Comparison of ENCODE assay signal across 9 cellular contexts in the genomic region with DNA sequence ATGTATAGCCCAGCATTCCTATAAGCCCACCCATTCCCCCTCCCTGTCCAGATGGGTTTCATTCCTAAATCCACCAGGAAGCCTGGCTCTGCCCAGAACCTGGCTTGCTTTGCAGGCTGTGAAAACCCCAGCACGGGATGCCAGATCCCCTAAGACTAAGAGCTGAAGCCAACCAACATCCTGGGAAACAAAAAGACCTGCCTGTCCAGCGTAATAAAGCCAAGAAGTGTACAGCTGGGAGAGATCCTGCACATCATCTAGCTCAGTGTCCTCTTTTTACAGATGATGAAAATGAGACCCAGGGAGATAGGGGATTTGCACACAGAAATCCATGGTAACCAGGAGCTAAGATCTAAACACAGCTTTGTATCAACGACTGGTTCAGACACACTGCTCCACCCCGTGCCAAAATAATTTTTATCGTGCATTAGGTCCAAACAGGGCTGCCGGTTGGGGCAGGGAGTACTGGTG. TPM values are rescaled to one million over a fixed set of nuclear protein-coding genes. Genes with fewer than 3 reads are reported as not detected.
DNase-seq lines count a peak whose midpoint lies in the region; ATAC-seq and TF ChIP-seq lines count a peak whose summit lies in the region.
"Had no signal": no experiment of that assay in that cellular context is flagged by ENCODE, and none has a peak within 500 bp of the region (broad histone marks: within the 10 kb centered on the region; RNA-seq: fewer than 3 reads in every experiment).

No MANE protein-coding gene starts in this region.

- TF ChIP-seq CTCF in cardiac fibroblast (IDR thresholded peaks at IDR 0.05; ENCODE audit: low read depth, low read length) (no peak), lower leg skin (IDR thresholded peaks at IDR 0.05) (no peak), tibial artery (IDR thresholded peaks at IDR 0.05) (no peak)

- H3K36me3 ChIP-seq in tibial artery, result no peaks in the 10 kb centered on the region

- intact Hi-C loops in lower leg skin (cut with DNase I; ENCODE audit: low total_unique reads), result loop anchor here (10.0 kb wide), 1 partner anchor 890 kb away; no protein-coding TSS in a partner anchor
- intact Hi-C loops in tibial artery (cut with DNase I; ENCODE audit: low total_unique reads), result loop anchor here (5.0 to 10.0 kb wide), 2 partner anchors 130 to 317 kb away; no protein-coding TSS in a partner anchor

- DNase-seq in M059J (ENCODE audit: low read depth) (peak; percentile 48), cardiac fibroblast (ENCODE audit: low read depth in 2 of 2) (peak; percentile 52 to 55), lower leg skin (ENCODE audit: low spot score in 2 of 2) (peak in 1 of 2 donors; percentile 83), tibial artery (no peak), cortex of kidney (lab: John Stamatoyannopoulos, UW) (no peak), putamen (ENCODE audit: low spot score) (no peak)
- DNase-seq: activated naive CD4-positive, alpha-beta T cell treated with anti-CD3 and anti-CD28 coated beads, Interleukin-2, amount 50 U/mL, for 16 hours; natural killer cell had no signal

- no peak for TF ChIP-seq POLR2A in lower leg skin (IDR thresholded peaks at IDR 0.05)

- H3K27ac ChIP-seq in tibial artery, result peak overlapping the region; percentile 99 to 100

- peaks cover 0 to 52% (median 46%) of the 10 kb centered on the region in 4 donors for H3K4me1 ChIP-seq in tibial artery

- WGBS in lower leg skin, 2 donors, result 16 to 25% methylated on average over 6 of the region's 6 CpGs

- no peaks in the 10 kb centered on the region for H3K9me3 ChIP-seq in tibial artery

- peak overlapping the region; percentile 74 to 91 for H3K4me3 ChIP-seq in cardiac fibroblast (replicated peaks in 1 of 2; ENCODE audit: low read depth in 2 of 2, low read length in 2 of 2)
- H3K4me3 ChIP-seq in lower leg skin (ENCODE audit: low read depth, poor library complexity, severe bottlenecking), result peak overlapping the region; percentile 81
- H3K4me3 ChIP-seq in tibial artery, result peak overlapping the region; percentile 70 to 82

- H3K27me3 ChIP-seq in tibial artery, result no peaks in the 10 kb centered on the region

- ATAC-seq in GM21737 (IDR thresholded peaks at IDR 0.05; ENCODE audit: unreplicated experiment), result no peak
- ATAC-seq: natural killer cell had no signal

RNA-seq across cellular contexts. Expression of a gene that starts 3.0 kb away (rescaled TPM):
- total RNA-seq in M059J (2014; rRNA removed; shearing (Covaris generic)), result 170 and 187 TPM in 2 replicates
- 10 to 100 TPM; 35.5 to 66.8 (median 47.6) TPM for total RNA-seq in lower leg skin
- total RNA-seq: natural killer cell had no signal

Comparison
In these comparisons a context has a peak if more than half of its experiments do, and no peak if none do; other contexts are left out.
1. DNase-seq: peak in M059J (single experiment) and cardiac fibroblast (2 of 2); none in tibial artery (0 of 2), cortex of kidney (single experiment) and putamen (single experiment).
2. Peak in every context shown above with its lines, with median percentiles within 50 percentile points of each other: H3K4me3 ChIP-seq.